In the genomic region with DNA sequence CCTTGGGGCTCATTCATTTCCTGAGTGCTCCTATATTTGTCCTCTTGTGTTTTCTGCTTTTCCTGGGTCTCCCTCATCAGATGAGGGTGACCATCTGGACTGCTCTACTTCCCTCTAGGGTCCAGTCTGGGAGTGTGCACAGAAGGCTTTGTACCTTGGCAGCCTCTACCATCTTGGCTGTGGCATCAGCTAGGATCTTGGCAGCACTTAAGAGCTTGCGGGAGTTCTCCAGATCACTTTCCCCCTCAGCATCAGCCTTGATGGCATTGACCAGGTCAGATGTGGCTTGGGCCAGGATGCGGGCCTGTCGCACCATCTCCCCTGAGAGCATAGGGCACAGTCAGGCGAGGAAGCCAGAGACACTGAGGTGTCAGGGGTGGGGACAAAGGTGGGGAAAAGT, we compare ENCODE assay signal across 11 cellular contexts. TPM values are rescaled to one million over a fixed set of nuclear protein-coding genes. Genes with fewer than 3 reads are reported as not detected.
DNase-seq lines count a peak whose midpoint lies in the region; ATAC-seq and TF ChIP-seq lines count a peak whose summit lies in the region.
"Had no signal": no experiment of that assay in that cellular context is flagged by ENCODE, and none has a peak within 500 bp of the region (broad histone marks: within the 10 kb centered on the region; RNA-seq: fewer than 3 reads in every experiment).

No MANE protein-coding gene starts in this region.

- no peaks in the 10 kb centered on the region for H3K9me3 Mint-ChIP-seq in CD4-positive, CD25-positive, alpha-beta regulatory T cell
- H3K9me3 Mint-ChIP-seq in osteocyte (ENCODE audit: unreplicated experiment): no peaks in the 10 kb centered on the region
- H3K9me3 Mint-ChIP-seq: memory B cell; stimulated activated naive CD8-positive, alpha-beta T cell treated with anti-CD3 and anti-CD28 coated beads, Interleukin-15, Interleukin-2, amounts not matched to agents 100 ng/mL and 50 ng/mL, for 24 hours had no signal

- H3K27ac ChIP-seq in CD4-positive, CD25-positive, alpha-beta regulatory T cell (ENCODE audit: insufficient read depth, low read length, poor library complexity, severe bottlenecking): no peak overlapping the region

- peaks cover 0 to 5% (median 2%) of the 10 kb centered on the region in 4 donors for H3K4me1 Mint-ChIP-seq in CD4-positive, CD25-positive, alpha-beta regulatory T cell
- no peaks in the 10 kb centered on the region for H3K4me1 Mint-ChIP-seq in osteocyte (ENCODE audit: unreplicated experiment)

- peak overlapping the region in 2 of 3 donors; percentile 42 to 77 for H3K27ac Mint-ChIP-seq in CD4-positive, CD25-positive, alpha-beta regulatory T cell
- peak overlapping the region; percentile 12 for H3K27ac Mint-ChIP-seq in osteocyte (ENCODE audit: unreplicated experiment)
- H3K27ac Mint-ChIP-seq: memory B cell; stimulated activated naive CD8-positive, alpha-beta T cell treated with anti-CD3 and anti-CD28 coated beads, Interleukin-15, Interleukin-2, amounts not matched to agents 100 ng/mL and 50 ng/mL, for 24 hours had no signal

- H3K36me3 ChIP-seq in CD4-positive, CD25-positive, alpha-beta regulatory T cell (ENCODE audit: control insufficient read depth, insufficient read depth, low read length): peaks cover 96% of the 10 kb centered on the region

- DNase-seq in CD4-positive, CD25-positive, alpha-beta regulatory T cell: no peak
- peak; percentile 23 for DNase-seq in LHCN-M2 (ENCODE audit: low read depth)
- DNase-seq in choroid plexus epithelial cell (ENCODE audit: low read depth): no peak
- DNase-seq in osteocyte (ENCODE audit: extremely low spot score, unreplicated experiment): no peak
- DNase-seq in HuH-7 (ENCODE audit: low spot score): no peak
- DNase-seq in occipital lobe (lab: John Stamatoyannopoulos, UW): no peak
- DNase-seq: NCI-H526 had no signal

- H3K36me3 Mint-ChIP-seq in CD4-positive, CD25-positive, alpha-beta regulatory T cell: peaks cover 48% of the 10 kb centered on the region
- H3K36me3 Mint-ChIP-seq in osteocyte (ENCODE audit: unreplicated experiment): peaks cover 66% of the 10 kb centered on the region

- H3K9me3 ChIP-seq in CD4-positive, CD25-positive, alpha-beta regulatory T cell (ENCODE audit: control insufficient read depth in 2 of 2, low read length in 2 of 2): no peaks in the 10 kb centered on the region

- H3K27me3 ChIP-seq in CD4-positive, CD25-positive, alpha-beta regulatory T cell (ENCODE audit: control insufficient read depth, insufficient read depth, low read length): no peaks in the 10 kb centered on the region

- TF ChIP-seq CTCF in choroid plexus epithelial cell (conservative IDR thresholded peaks at IDR 0.05; ENCODE audit: low read depth, low read length) (peak; percentile 20), osteocyte (IDR thresholded peaks at IDR 0.05) (peak; percentile 14)

- no peak overlapping the region for H3K4me3 Mint-ChIP-seq in CD4-positive, CD25-positive, alpha-beta regulatory T cell
- H3K4me3 Mint-ChIP-seq in osteocyte (ENCODE audit: unreplicated experiment): no peak overlapping the region
- H3K4me3 Mint-ChIP-seq: memory B cell; stimulated activated naive CD8-positive, alpha-beta T cell treated with anti-CD3 and anti-CD28 coated beads, Interleukin-15, Interleukin-2, amounts not matched to agents 100 ng/mL and 50 ng/mL, for 24 hours had no signal

- no peaks in the 10 kb centered on the region for H3K4me1 ChIP-seq in CD4-positive, CD25-positive, alpha-beta regulatory T cell (ENCODE audit: control insufficient read depth, insufficient read depth, low read length, poor library complexity, severe bottlenecking)

- no peak overlapping the region for H3K4me3 ChIP-seq in CD4-positive, CD25-positive, alpha-beta regulatory T cell (ENCODE audit: low read depth, low read length)
- no peak overlapping the region for H3K4me3 ChIP-seq in choroid plexus epithelial cell (ENCODE audit: low read depth, low read length)

- ATAC-seq in CD4-positive, CD25-positive, alpha-beta regulatory T cell (ENCODE audit: low read depth in 2 of 2): no peak
- no peak for ATAC-seq in GM21529 (IDR thresholded peaks at IDR 0.05; ENCODE audit: unreplicated experiment)
- ATAC-seq in HG02870 (IDR thresholded peaks at IDR 0.05; ENCODE audit: unreplicated experiment): no peak

- no peaks in the 10 kb centered on the region for H3K27me3 Mint-ChIP-seq in CD4-positive, CD25-positive, alpha-beta regulatory T cell
- H3K27me3 Mint-ChIP-seq in osteocyte (ENCODE audit: unreplicated experiment): no peaks in the 10 kb centered on the region
- H3K27me3 Mint-ChIP-seq: memory B cell; stimulated activated naive CD8-positive, alpha-beta T cell treated with anti-CD3 and anti-CD28 coated beads, Interleukin-15, Interleukin-2, amounts not matched to agents 100 ng/mL and 50 ng/mL, for 24 hours had no signal

RNA-seq across cellular contexts. Expression of a gene that starts 15.8 kb away (rescaled TPM):
- total RNA-seq in CD4-positive, CD25-positive, alpha-beta regulatory T cell: 277 TPM
- polyA plus RNA-seq in CD4-positive, CD25-positive, alpha-beta regulatory T cell: 10 to 100 TPM; 33.7 to 36.2 (median 35.9) TPM
- total RNA-seq in LHCN-M2 (2014; rRNA removed) (356 and 415 TPM in 2 replicates), osteocyte (433 and 439 TPM in 2 replicates), occipital lobe (17.8 TPM)
- polyA plus RNA-seq in LHCN-M2 (2012): 384 TPM

RNA-seq across cellular contexts. Expression of a gene that starts 16.2 kb away (rescaled TPM):
- 14.6 TPM for total RNA-seq in CD4-positive, CD25-positive, alpha-beta regulatory T cell
- polyA plus RNA-seq in CD4-positive, CD25-positive, alpha-beta regulatory T cell: 10 to 100 TPM; 33.4 to 36.4 (median 34.6) TPM
- total RNA-seq in LHCN-M2 (2014; rRNA removed) (87.9 and 108 TPM in 2 replicates), osteocyte (39.0 and 45.4 TPM in 2 replicates), occipital lobe (22.9 TPM)
- 76.4 TPM for polyA plus RNA-seq in LHCN-M2 (2012)

RNA-seq across cellular contexts. Expression of a gene that starts 26.5 kb away (rescaled TPM):
- total RNA-seq in CD4-positive, CD25-positive, alpha-beta regulatory T cell: 38.8 TPM
- not detected for polyA plus RNA-seq in CD4-positive, CD25-positive, alpha-beta regulatory T cell
- total RNA-seq in LHCN-M2 (2014; rRNA removed) (1,008 and 1,115 TPM in 2 replicates), osteocyte (476 and 515 TPM in 2 replicates), occipital lobe (18.1 TPM)
- 2,470 TPM for polyA plus RNA-seq in LHCN-M2 (2012)

RNA-seq across cellular contexts. Expression of a gene that starts 32.8 kb away (rescaled TPM):
- total RNA-seq in CD4-positive, CD25-positive, alpha-beta regulatory T cell: 47.9 TPM
- polyA plus RNA-seq in CD4-positive, CD25-positive, alpha-beta regulatory T cell: 10 to 100 TPM; 18.7 to 27.1 (median 21.2) TPM
- total RNA-seq in LHCN-M2 (2014; rRNA removed) (26.4 and 29.9 TPM in 2 replicates), osteocyte (64.0 and 69.8 TPM in 2 replicates), occipital lobe (45.2 TPM)
- polyA plus RNA-seq in LHCN-M2 (2012): 26.2 TPM

RNA-seq across cellular contexts. Expression of a gene that starts 32.9 kb away (rescaled TPM):
- 22.8 TPM for total RNA-seq in CD4-positive, CD25-positive, alpha-beta regulatory T cell
- 10 to 100 TPM in 1 of 4 donors, 1 to 10 TPM in 3; 4.6 to 10.2 (median 7.0) TPM for polyA plus RNA-seq in CD4-positive, CD25-positive, alpha-beta regulatory T cell
- total RNA-seq in LHCN-M2 (2014; rRNA removed): 13.5 and 17.4 TPM in 2 replicates
- polyA plus RNA-seq in LHCN-M2 (2012): 15.8 TPM
- 35.9 and 38.4 TPM in 2 replicates for total RNA-seq in osteocyte
- 12.3 TPM for total RNA-seq in occipital lobe

Comparison
In these comparisons a context has a peak if more than half of its experiments do, and no peak if none do; other contexts are left out.
1. RNA of a gene that starts 15.8 kb away (total RNA-seq): 433 to 439 TPM in osteocyte, 356 to 415 TPM in LHCN-M2 and 277 TPM in CD4-positive, CD25-positive, alpha-beta regulatory T cell (single experiment); 17.8 TPM in occipital lobe (single experiment); every median in the first group is over 10 times any median in the second.
2. RNA of a gene that starts 26.5 kb away (total RNA-seq): 1,008 to 1,115 TPM in LHCN-M2 and 476 to 515 TPM in osteocyte; 38.8 TPM in CD4-positive, CD25-positive, alpha-beta regulatory T cell (single experiment) and 18.1 TPM in occipital lobe (single experiment); every median in the first group is over 10 times any median in the second.